ENCODE assay signal across 23 cellular contexts in the genomic region with DNA sequence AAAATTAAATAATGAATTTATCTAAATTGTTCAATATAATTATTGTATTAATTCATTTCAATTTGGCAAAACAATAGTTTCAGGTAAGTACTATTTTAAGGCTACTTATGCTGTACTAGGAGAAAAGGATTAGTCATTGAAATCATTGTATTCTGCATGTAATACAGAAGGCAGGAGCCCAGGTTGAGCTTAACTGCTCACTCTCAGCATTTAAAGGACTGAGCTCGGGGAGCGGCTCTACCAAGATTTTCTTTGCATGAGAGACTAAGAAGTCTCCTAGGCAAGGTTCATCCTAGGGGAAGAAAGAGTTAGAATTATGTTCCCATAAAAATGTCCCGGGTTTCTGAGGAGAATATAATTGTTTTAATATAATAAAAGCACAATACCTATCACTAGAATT.
"Had no signal": no experiment of that assay in that cellular context is flagged by ENCODE, and none has a peak within 500 bp of the region (broad histone marks: within the 10 kb centered on the region; RNA-seq: fewer than 3 reads in every experiment).

No MANE protein-coding gene starts in this region.

- H3K27me3 ChIP-seq: colonic mucosa, dorsolateral prefrontal cortex, esophagus muscularis mucosa, esophagus squamous epithelium, foreskin keratinocyte, gastrocnemius medialis, gastroesophageal sphincter, heart left ventricle, heart right ventricle had no signal

- H3K27ac ChIP-seq: colonic mucosa, coronary artery, dorsolateral prefrontal cortex, epithelial cell of prostate, esophagus muscularis mucosa, esophagus squamous epithelium, foreskin keratinocyte, gastrocnemius medialis, gastroesophageal sphincter, heart left ventricle, heart right ventricle had no signal

- DNase-seq: colonic mucosa; cortex of kidney; dermis blood vessel endothelial cell; dorsolateral prefrontal cortex; effector CD4-positive, alpha-beta T cell; effector CD8-positive, alpha-beta T cell; effector memory CD4-positive, alpha-beta T cell; effector memory CD8-positive, alpha-beta T cell; endodermal cell; erythroblast; esophagus squamous epithelium; foreskin fibroblast; foreskin keratinocyte; foreskin melanocyte; gastrocnemius medialis; glutamatergic neuron; heart left ventricle; heart right ventricle had no signal

- H3K4me1 ChIP-seq: colonic mucosa, esophagus muscularis mucosa, gastrocnemius medialis, gastroesophageal sphincter, heart left ventricle, heart right ventricle had no signal

- H3K4me3 ChIP-seq: colonic mucosa, coronary artery, dorsolateral prefrontal cortex, esophagus muscularis mucosa, esophagus squamous epithelium, gastrocnemius medialis, gastroesophageal sphincter, heart left ventricle, heart right ventricle had no signal

- H3K9me3 ChIP-seq: colonic mucosa, esophagus muscularis mucosa, esophagus squamous epithelium, gastrocnemius medialis, gastroesophageal sphincter had no signal

- H3K36me3 ChIP-seq: colonic mucosa, esophagus muscularis mucosa, esophagus squamous epithelium, gastrocnemius medialis, gastroesophageal sphincter, heart left ventricle, heart right ventricle had no signal

- ATAC-seq: effector memory CD8-positive, alpha-beta T cell; esophagus mucosa; foreskin keratinocyte; gastrocnemius medialis; gastroesophageal sphincter; heart left ventricle; heart right ventricle had no signal
